In genomic region chr10:84412482-84412881, GRCh38 we compare ENCODE assay signal across 23 cellular contexts.
"Had no signal": no experiment of that assay in that cellular context is flagged by ENCODE, and none has a peak within 500 bp of the region (broad histone marks: within the 10 kb centered on the region; RNA-seq: fewer than 3 reads in every experiment).

No MANE protein-coding gene starts in this region.

- FAIRE-seq: endothelial cell of umbilical vein, pancreas, small intestine had no signal

- H3K4me2 ChIP-seq: neural progenitor cell had no signal

- H3K4me1 Mint-ChIP-seq: neural progenitor cell had no signal

- H3K4me3 Mint-ChIP-seq: dendritic cell treated with granulocyte-macrophage colony-stimulating factor and Interleukin-4, amounts not matched to agents 40 ng/mL and 50 ng/mL, for 4 days; natural killer cell treated with Interleukin-12 subunit alpha and Interleukin-12 subunit beta and Interleukin-15 and Interleukin-18, amount 100 ng/mL, for 72 hours; neural progenitor cell had no signal

- H3K27ac Mint-ChIP-seq: dendritic cell treated with granulocyte-macrophage colony-stimulating factor and Interleukin-4, amounts not matched to agents 40 ng/mL and 50 ng/mL, for 4 days; effector memory CD8-positive, alpha-beta T cell; natural killer cell treated with Interleukin-12 subunit alpha and Interleukin-12 subunit beta and Interleukin-15 and Interleukin-18, amount 100 ng/mL, for 72 hours; neural progenitor cell had no signal

- H3K9me3 ChIP-seq: pancreas had no signal

- ATAC-seq: effector memory CD8-positive, alpha-beta T cell; heart left ventricle; left colon; left ventricle myocardium superior; natural killer cell treated with Interleukin-12 subunit alpha and Interleukin-12 subunit beta and Interleukin-15 and Interleukin-18, amount 100 ng/mL, for 72 hours; pancreas; right cardiac atrium; upper lobe of right lung had no signal

- H3K36me3 ChIP-seq: heart left ventricle, neural progenitor cell, pancreas, upper lobe of right lung had no signal

- H3K27me3 ChIP-seq: heart left ventricle, neural progenitor cell, pancreas, tibial artery, upper lobe of right lung had no signal

- H3K4me3 ChIP-seq: heart left ventricle, lung, neural progenitor cell, pancreas, tibial artery, upper lobe of right lung had no signal

- H3K27me3 Mint-ChIP-seq: dendritic cell treated with granulocyte-macrophage colony-stimulating factor and Interleukin-4, amounts not matched to agents 40 ng/mL and 50 ng/mL, for 4 days; effector memory CD8-positive, alpha-beta T cell; natural killer cell treated with Interleukin-12 subunit alpha and Interleukin-12 subunit beta and Interleukin-15 and Interleukin-18, amount 100 ng/mL, for 72 hours; progenitor cell of endocrine pancreas had no signal

- H2AFZ ChIP-seq: neural progenitor cell had no signal

- H3K9ac ChIP-seq: neural progenitor cell had no signal

- DNase-seq: effector memory CD8-positive, alpha-beta T cell; erythroblast; foreskin melanocyte; heart left ventricle; hippocampal formation; left colon; left ventricle myocardium superior; mesenchymal stem cell; midbrain; nucleus accumbens; pancreas; right cardiac atrium; small intestine; stimulated activated CD4-positive, alpha-beta T cell treated with anti-CD3 and anti-CD28 coated beads, Interleukin-12 subunit alpha, Interleukin-12 subunit beta, amount 100 ng/mL, for 4 hours; stimulated activated naive CD4-positive, alpha-beta T cell; tibial artery; upper lobe of right lung had no signal

- H3K27ac ChIP-seq: heart left ventricle, neural progenitor cell, pancreas, tibial artery, upper lobe of right lung had no signal
